ENCODE assay signal across 18 cellular contexts in the genomic region with DNA sequence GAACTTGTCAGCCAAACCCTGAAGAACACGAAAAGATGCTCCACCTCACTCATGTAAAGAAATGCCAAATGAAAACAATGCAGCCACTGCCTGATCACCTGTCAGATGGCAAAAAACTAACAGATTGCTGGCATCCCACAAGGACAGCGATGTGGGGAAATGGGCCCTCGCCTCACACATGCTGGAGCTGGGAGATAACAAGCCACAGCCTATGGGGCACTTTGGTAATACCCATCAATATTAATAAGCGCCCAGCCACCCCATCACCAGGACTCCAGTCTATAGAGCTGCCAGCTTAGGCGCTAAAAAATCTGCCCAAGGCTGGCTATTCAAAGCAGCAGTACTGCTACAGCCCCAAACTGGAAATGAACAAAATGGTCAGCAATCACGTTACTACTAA. TPM values are rescaled to one million over a fixed set of nuclear protein-coding genes. Genes with fewer than 3 reads are reported as not detected.
"Had no signal": no experiment of that assay in that cellular context is flagged by ENCODE, and none has a peak within 500 bp of the region (broad histone marks: within the 10 kb centered on the region; RNA-seq: fewer than 3 reads in every experiment).

No MANE protein-coding gene starts in this region.

- ATAC-seq: esophagus mucosa; heart left ventricle; lower lobe of right lung; naive thymus-derived CD4-positive, alpha-beta T cell had no signal

- H3K36me3 Mint-ChIP-seq: naive thymus-derived CD4-positive, alpha-beta T cell had no signal

- DNase-seq: effector memory CD4-positive, alpha-beta T cell; heart left ventricle; hypothalamus; left cardiac atrium; left ventricle myocardium inferior; lower lobe of right lung; mesenchymal stem cell; naive thymus-derived CD4-positive, alpha-beta T cell; small intestine; stimulated activated CD4-positive, alpha-beta T cell treated with anti-CD3 and anti-CD28 coated beads, Interleukin-2, amount 100 ng/mL, for 48 hours; stimulated activated naive CD4-positive, alpha-beta T cell treated with Interleukin-2 at 50 U/mL for 16 hours had no signal

- H3K9me3 ChIP-seq: heart left ventricle, left ventricle myocardium inferior, lower lobe of right lung had no signal

- H3K27ac Mint-ChIP-seq: naive thymus-derived CD4-positive, alpha-beta T cell had no signal

- H3K36me3 ChIP-seq: heart left ventricle, left ventricle myocardium inferior, lower lobe of right lung had no signal

- H3K27ac ChIP-seq: heart left ventricle, left ventricle myocardium inferior, lower lobe of right lung had no signal

- H3K9me3 Mint-ChIP-seq: central memory CD8-positive, alpha-beta T cell; naive thymus-derived CD4-positive, alpha-beta T cell; neural crest cell had no signal

- H3K4me3 Mint-ChIP-seq: central memory CD8-positive, alpha-beta T cell; naive thymus-derived CD4-positive, alpha-beta T cell; neural crest cell had no signal

- H3K4me3 ChIP-seq: heart left ventricle, left ventricle myocardium inferior, lower lobe of right lung had no signal

- H3K27me3 ChIP-seq: heart left ventricle had no signal

RNA-seq across cellular contexts. Expression of a gene that starts 26.9 kb away (rescaled TPM):
- total RNA-seq: fibroblast of lung, glomerular endothelial cell, neural crest cell, osteocyte, pulmonary artery endothelial cell had no signal
- polyA plus RNA-seq: fibroblast of lung; naive thymus-derived CD4-positive, alpha-beta T cell had no signal
